In genomic region chr9:2955616-2956015, GRCh38 we compare ENCODE assay signal across 18 cellular contexts.
"Had no signal": no experiment of that assay in that cellular context is flagged by ENCODE, and none has a peak within 500 bp of the region (broad histone marks: within the 10 kb centered on the region; RNA-seq: fewer than 3 reads in every experiment).

No MANE protein-coding gene starts in this region.

- H3K4me2 ChIP-seq: smooth muscle cell had no signal

- H3K36me3 ChIP-seq: cardiac muscle cell, colonic mucosa, lower lobe of right lung, ovary, right lobe of liver had no signal

- H3K4me1 ChIP-seq: colonic mucosa, lower lobe of right lung, right lobe of liver had no signal

- DNase-seq: activated CD4-positive, alpha-beta T cell treated with anti-CD3 and anti-CD28 coated beads, Interleukin-2, amount 10 ng/mL, durations not matched to agents 7 days and 5 days; activated CD8-positive, alpha-beta memory T cell treated with anti-CD3 and anti-CD28 coated beads, Interleukin-2, amount 50 U/mL, for 4 hours; activated gamma-delta T cell treated with Interleukin-2 at 50 U/mL for 16 hours; activated T-cell treated with anti-CD3 and anti-CD28 coated beads, Interleukin-2, amount 50 U/mL, for 72 hours; amniotic stem cell; colonic mucosa; left colon; lower lobe of right lung; ovary; right lobe of liver; stimulated activated CD4-positive, alpha-beta T cell treated with anti-CD3 and anti-CD28 coated beads, Interleukin-4, amount 100 ng/mL, for 1 hour; stimulated activated naive CD8-positive, alpha-beta T cell treated with anti-CD3 and anti-CD28 coated beads, Interleukin-15, amount 100 ng/mL, for 72 hours; trophoblast cell had no signal

- ATAC-seq: activated CD4-positive, CD25-positive, alpha-beta regulatory T cell treated with anti-CD3 and anti-CD28 coated beads, Interleukin-2, amount 50 U/mL, for 24 hours; activated naive CD4-positive, alpha-beta T cell treated with anti-CD3 and anti-CD28 coated beads, Interleukin-2, amount 50 U/mL, for 72 hours; activated T-cell treated with anti-CD3 and anti-CD28 coated beads, Interleukin-2, amount 50 U/mL, for 72 hours; left colon; lower lobe of right lung; right lobe of liver; stimulated activated naive CD8-positive, alpha-beta T cell treated with anti-CD3 and anti-CD28 coated beads, Interleukin-15, amount 100 ng/mL, for 72 hours had no signal

- H3K4me3 ChIP-seq: cardiac muscle cell, colonic mucosa, lower lobe of right lung, ovary, right lobe of liver, smooth muscle cell had no signal

- H3K27ac ChIP-seq: cardiac muscle cell, colonic mucosa, lower lobe of right lung, ovary, right lobe of liver had no signal

- FAIRE-seq: endometrium had no signal

- H3K27me3 ChIP-seq: colonic mucosa, ovary, right lobe of liver had no signal

- H3K9me3 ChIP-seq: colonic mucosa, lower lobe of right lung, ovary, right lobe of liver had no signal
